8 cellular contexts compared by ENCODE assay signal in genomic region chr2:11133238-11133935, GRCh38. TPM values are rescaled to one million over a fixed set of nuclear protein-coding genes. Genes with fewer than 3 reads are reported as not detected.
DNase-seq lines count a peak whose midpoint lies in the region; ATAC-seq and TF ChIP-seq lines count a peak whose summit lies in the region.

No MANE protein-coding gene starts in this region.

- peak overlapping the region; percentile 19 for H3K4me3 ChIP-seq in mesendoderm (ENCODE audit: low read length)
- H3K4me3 ChIP-seq in aorta (ENCODE audit: low read length in 2 of 2): peak overlapping the region; percentile 22 to 34

- no peak overlapping the region for H2BK15ac ChIP-seq in mesendoderm (replicated peaks; ENCODE audit: low read depth)

- no peak overlapping the region for H4K8ac ChIP-seq in mesendoderm (ENCODE audit: low read depth, low read length)

- peak overlapping the region; percentile 61 for H3K9ac ChIP-seq in mesendoderm (ENCODE audit: low read length)

- H3K79me1 ChIP-seq in mesendoderm (ENCODE audit: low read length): no peaks in the 10 kb centered on the region

- ATAC-seq in Right ventricle myocardium inferior (peak; percentile 21), aorta (ENCODE audit: low FRiP score) (peak; percentile 46), GM18505 (IDR thresholded peaks at IDR 0.05; ENCODE audit: unreplicated experiment) (no peak)
- no peak for ATAC-seq in central memory CD8-positive, alpha-beta T cell (replicated peaks; ENCODE audit: extremely low read depth, poor library complexity, severe bottlenecking)

- peak overlapping the region; percentile 91 for H3K4me2 ChIP-seq in mesendoderm (ENCODE audit: low read length)

- no peaks in the 10 kb centered on the region for H3K36me3 ChIP-seq in mesendoderm (ENCODE audit: control insufficient read depth, insufficient read depth, low read length)
- no peaks in the 10 kb centered on the region for H3K36me3 ChIP-seq in aorta (ENCODE audit: control insufficient read depth in 1 of 2, insufficient read depth in 2 of 2, low read length in 1 of 2)

- H3K4me3 Mint-ChIP-seq in central memory CD8-positive, alpha-beta T cell: peak overlapping the region; percentile 76

- H3K4me1 Mint-ChIP-seq in central memory CD8-positive, alpha-beta T cell: peaks cover 31% of the 10 kb centered on the region

- H3K4ac ChIP-seq in mesendoderm (ENCODE audit: low read depth, low read length): no peak overlapping the region

- H4K5ac ChIP-seq in mesendoderm (ENCODE audit: low read length): no peak overlapping the region

- H2AK5ac ChIP-seq in mesendoderm (ENCODE audit: low read length): no peak overlapping the region

- intact Hi-C loops in Right ventricle myocardium inferior (cut with DNase I) (loop anchor here (5.0 to 10.0 kb wide), 4 partner anchors 61 to 449 kb away; no protein-coding TSS in a partner anchor), cardiac septum (cut with DNase I) (loop anchor here (5.0 to 10.0 kb wide), 4 partner anchors 74 to 454 kb away; no protein-coding TSS in a partner anchor), aorta (cut with DNase I) (loop anchor here (2.0 to 10.0 kb wide), 8 partner anchors 21 to 449 kb away; partner anchors contain the start of gene SLC66A3 (in 1 of the 2))

- H3K27ac ChIP-seq in mesendoderm (ENCODE audit: low read depth, low read length) (no peak overlapping the region), aorta (ENCODE audit: low read depth in 1 of 2, low read length in 2 of 2) (no peak overlapping the region)

- peaks cover 5% of the 10 kb centered on the region for H3K36me3 Mint-ChIP-seq in central memory CD8-positive, alpha-beta T cell (ENCODE audit: insufficient read depth)

- no CpG with 5 or more reads among the region's 25 CpGs for whole genome bisulfite sequencing in mesendoderm (ENCODE audit: extremely low coverage, insufficient coverage, low lambda C conversion rate)
- WGBS in aorta, 2 donors: 8 to 13% methylated on average over 23 to 25 of the region's 25 CpGs

- H3K18ac ChIP-seq in mesendoderm (ENCODE audit: low read length): no peak overlapping the region

- no peaks in the 10 kb centered on the region for H3K27me3 ChIP-seq in mesendoderm (ENCODE audit: insufficient read depth, low read length, poor library complexity)
- H3K27me3 ChIP-seq in aorta (ENCODE audit: control insufficient read depth in 1 of 2, insufficient read depth in 2 of 2, low read length in 1 of 2): no peaks in the 10 kb centered on the region

- H3K4me1 ChIP-seq in mesendoderm (ENCODE audit: control insufficient read depth, low read depth, low read length): peaks cover 1% of the 10 kb centered on the region
- no peaks in the 10 kb centered on the region for H3K4me1 ChIP-seq in aorta (ENCODE audit: control insufficient read depth in 1 of 2, insufficient read depth in 2 of 2, low read length in 2 of 2)

- no peak overlapping the region for H2BK5ac ChIP-seq in mesendoderm (ENCODE audit: low read length)

- peak overlapping the region; percentile 74 for H3K56ac ChIP-seq in mesendoderm (ENCODE audit: low read length)

- H3K23ac ChIP-seq in mesendoderm (ENCODE audit: low read length): no peak overlapping the region

- H3K79me2 ChIP-seq in mesendoderm (ENCODE audit: control insufficient read depth, insufficient read depth, low read length): no peaks in the 10 kb centered on the region

- H2BK120ac ChIP-seq in mesendoderm (ENCODE audit: low read depth, low read length): no peak overlapping the region

- peaks cover 14% of the 10 kb centered on the region for H3K27me3 Mint-ChIP-seq in central memory CD8-positive, alpha-beta T cell

- peak overlapping the region; percentile 66 for H3K27ac Mint-ChIP-seq in central memory CD8-positive, alpha-beta T cell (ENCODE audit: low read depth)

- H3K9me3 Mint-ChIP-seq in central memory CD8-positive, alpha-beta T cell: no peaks in the 10 kb centered on the region

- DNase-seq in Right ventricle myocardium inferior (ENCODE audit: missing footprints): no peak
- no peak for DNase-seq in cardiac septum (ENCODE audit: low spot score)
- no peak for DNase-seq in central memory CD8-positive, alpha-beta T cell (ENCODE audit: low spot score in 2 of 2)
- peak; percentile 52 for DNase-seq in mesendoderm
- no peak for DNase-seq in aorta
- DNase-seq in amygdala (lab: John Stamatoyannopoulos, UW): no peak
- no peak for DNase-seq in DMS153 (lab: John Stamatoyannopoulos, UW)

- no peak for TF ChIP-seq POLR2A in GM18505 (IDR thresholded peaks at IDR 0.05; ENCODE audit: borderline replicate concordance, extremely low read depth, insufficient read depth, insufficient read length)

- H3K9me3 ChIP-seq in aorta (ENCODE audit: control insufficient read depth, low read length): no peaks in the 10 kb centered on the region

RNA-seq across cellular contexts. Expression of gene SLC66A3, which starts 21.9 kb away (rescaled TPM):
- total RNA-seq in Right ventricle myocardium inferior (11.5 TPM), cardiac septum (9.7 TPM), aorta (10 to 100 TPM; 15.1 to 30.4 TPM)
- 6.9 TPM for polyA plus RNA-seq in mesendoderm (2013, experiment 1 of 2)
- polyA plus RNA-seq in mesendoderm (2013, experiment 2 of 2): 6.5 TPM
- 10 to 100 TPM; 28.8 to 47.5 TPM for polyA plus RNA-seq in aorta

Comparison
In these comparisons a context has a peak if more than half of its experiments do, and no peak if none do; other contexts are left out.
1. ATAC-seq: peak in Right ventricle myocardium inferior (single experiment) and aorta (single experiment); none in central memory CD8-positive, alpha-beta T cell (single experiment) and GM18505 (single experiment).